In genomic region chr12:76002598-76003262, GRCh38 we compare ENCODE assay signal across 30 cellular contexts.
"Had no signal": no experiment of that assay in that cellular context is flagged by ENCODE, and none has a peak within 500 bp of the region (broad histone marks: within the 10 kb centered on the region; RNA-seq: fewer than 3 reads in every experiment).

No MANE protein-coding gene starts in this region.

- H3K27me3 ChIP-seq: adrenal gland, body of pancreas, colonic mucosa, gastroesophageal sphincter, hepatocyte, ovary, sigmoid colon, uterus had no signal

- ATAC-seq: activated T-cell treated with anti-CD3 and anti-CD28 coated beads, Interleukin-2, amount 50 U/mL, for 72 hours; body of pancreas; gastroesophageal sphincter; left cardiac atrium; stimulated activated memory B cell treated with anti-CD40 and anti-IgM and Interleukin-4, amounts not matched to agents 10 μg/mL and 1 μg/mL and 100 μg/mL, for 72 hours; stimulated activated naive CD8-positive, alpha-beta T cell treated with anti-CD3 and anti-CD28 coated beads, Interleukin-15, amount 100 ng/mL, for 72 hours had no signal

- H3K27ac ChIP-seq: adrenal gland, body of pancreas, colonic mucosa, gastroesophageal sphincter, hepatocyte, ovary, sigmoid colon, uterus had no signal

- DNase-seq: activated CD4-positive, alpha-beta T cell treated with anti-CD3 and anti-CD28 coated beads for 4 hours; activated CD4-positive, alpha-beta T cell treated with anti-CD3 and anti-CD28 coated beads, Interleukin-2, amount 50 U/mL, for 4 hours; activated effector memory CD4-positive, alpha-beta T cell treated with anti-CD3 and anti-CD28 coated beads, Interleukin-2, amount 50 U/mL, for 16 hours; activated naive CD4-positive, alpha-beta T cell treated with anti-CD3 and anti-CD28 coated beads for 36 hours; activated naive CD8-positive, alpha-beta T cell treated with anti-CD3 and anti-CD28 coated beads for 36 hours; activated T-cell treated with anti-CD3 and anti-CD28 coated beads for 4 hours; activated T-cell treated with anti-CD3 and anti-CD28 coated beads, Interleukin-2, amount 50 U/mL, for 72 hours; adrenal gland; aorta; body of pancreas; cerebellar nuclear complex; colonic mucosa; effector CD8-positive, alpha-beta T cell; left cardiac atrium; mammary epithelial cell; naive B cell; ovary; retina; sigmoid colon; stimulated activated CD4-positive, alpha-beta T cell treated with anti-CD3 and anti-CD28 coated beads, Interleukin-1b, Interleukin-23, amount 100 ng/mL, for 48 hours; stimulated activated CD4-positive, alpha-beta T cell treated with anti-CD3 and anti-CD28 coated beads, Interleukin-4, amount 100 ng/mL, for 4 hours; stimulated activated CD8-positive, alpha-beta memory T cell treated with anti-CD3 and anti-CD28 coated beads, Interleukin-4, amount 100 ng/mL, for 48 hours; stimulated activated naive CD8-positive, alpha-beta T cell treated with anti-CD3 and anti-CD28 coated beads, Interleukin-15, amount 100 ng/mL, for 72 hours; substantia nigra; uterus had no signal

- H3K4me3 ChIP-seq: adrenal gland, body of pancreas, colonic mucosa, gastroesophageal sphincter, hepatocyte, ovary, sigmoid colon, smooth muscle cell, uterus had no signal

- H3K4me2 ChIP-seq: hepatocyte, smooth muscle cell had no signal

- H3K9me3 ChIP-seq: adrenal gland, body of pancreas, colonic mucosa, gastroesophageal sphincter, ovary, sigmoid colon, uterus had no signal

- H2AFZ ChIP-seq: hepatocyte had no signal

- H3K4me1 ChIP-seq: adrenal gland, body of pancreas, colonic mucosa, gastroesophageal sphincter, sigmoid colon, uterus had no signal

- FAIRE-seq: keratinocyte had no signal

- H3K79me2 ChIP-seq: hepatocyte had no signal

- H3K36me3 ChIP-seq: adrenal gland, colonic mucosa, gastroesophageal sphincter, ovary, sigmoid colon, uterus had no signal
